1 cellular context compared by ENCODE assay signal in genomic region chr2:43104106-43104505, GRCh38.
TF ChIP-seq lines count a peak whose summit lies in the region.

No MANE protein-coding gene starts in this region.

TF ChIP-seq in IMR-90, 13 proteins besides CTCF, POLR2A, EP300 and RAD21:
- TF ChIP-seq NFE2L2 (IDR thresholded peaks at IDR 0.05; ENCODE audit: low read depth, low read length) (no peak), BHLHE40 (IDR thresholded peaks at IDR 0.05; ENCODE audit: low read depth, low read length) (no peak), ELK1 (IDR thresholded peaks at IDR 0.05; ENCODE audit: borderline replicate concordance, low read depth, low read length) (no peak), RFX5 (IDR thresholded peaks at IDR 0.05; ENCODE audit: low read depth, low read length) (no peak), RCOR1 (IDR thresholded peaks at IDR 0.05; ENCODE audit: insufficient replicate concordance, low read length) (no peak), MXI1 (IDR thresholded peaks at IDR 0.05; ENCODE audit: borderline replicate concordance, low read depth, low read length) (no peak), MAFK (IDR thresholded peaks at IDR 0.05; ENCODE audit: low read depth, low read length) (no peak), FOS (IDR thresholded peaks at IDR 0.05; ENCODE audit: low read depth, low read length) (no peak), SMC3 (IDR thresholded peaks at IDR 0.05; ENCODE audit: low read depth, low read length) (no peak), MAZ (IDR thresholded peaks at IDR 0.05; ENCODE audit: borderline replicate concordance, low read depth, low read length) (no peak), CHD1 (IDR thresholded peaks at IDR 0.05; ENCODE audit: low read depth, low read length) (no peak), CEBPB (IDR thresholded peaks at IDR 0.05; ENCODE audit: low read depth, low read length) (no peak)
- TF ChIP-seq, protein P1, sequence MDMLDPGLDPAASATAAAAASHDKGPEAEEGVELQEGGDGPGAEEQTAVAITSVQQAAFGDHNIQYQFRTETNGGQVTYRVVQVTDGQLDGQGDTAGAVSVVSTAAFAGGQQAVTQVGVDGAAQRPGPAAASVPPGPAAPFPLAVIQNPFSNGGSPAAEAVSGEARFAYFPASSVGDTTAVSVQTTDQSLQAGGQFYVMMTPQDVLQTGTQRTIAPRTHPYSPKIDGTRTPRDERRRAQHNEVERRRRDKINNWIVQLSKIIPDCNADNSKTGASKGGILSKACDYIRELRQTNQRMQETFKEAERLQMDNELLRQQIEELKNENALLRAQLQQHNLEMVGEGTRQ (IDR thresholded peaks at IDR 0.05; ENCODE audit: low read depth, low read length): no peak
TF ChIP-seq in IMR-90: peak in this region for 0.
